Comparison of ENCODE assay signal across 15 cellular contexts in the genomic region with DNA sequence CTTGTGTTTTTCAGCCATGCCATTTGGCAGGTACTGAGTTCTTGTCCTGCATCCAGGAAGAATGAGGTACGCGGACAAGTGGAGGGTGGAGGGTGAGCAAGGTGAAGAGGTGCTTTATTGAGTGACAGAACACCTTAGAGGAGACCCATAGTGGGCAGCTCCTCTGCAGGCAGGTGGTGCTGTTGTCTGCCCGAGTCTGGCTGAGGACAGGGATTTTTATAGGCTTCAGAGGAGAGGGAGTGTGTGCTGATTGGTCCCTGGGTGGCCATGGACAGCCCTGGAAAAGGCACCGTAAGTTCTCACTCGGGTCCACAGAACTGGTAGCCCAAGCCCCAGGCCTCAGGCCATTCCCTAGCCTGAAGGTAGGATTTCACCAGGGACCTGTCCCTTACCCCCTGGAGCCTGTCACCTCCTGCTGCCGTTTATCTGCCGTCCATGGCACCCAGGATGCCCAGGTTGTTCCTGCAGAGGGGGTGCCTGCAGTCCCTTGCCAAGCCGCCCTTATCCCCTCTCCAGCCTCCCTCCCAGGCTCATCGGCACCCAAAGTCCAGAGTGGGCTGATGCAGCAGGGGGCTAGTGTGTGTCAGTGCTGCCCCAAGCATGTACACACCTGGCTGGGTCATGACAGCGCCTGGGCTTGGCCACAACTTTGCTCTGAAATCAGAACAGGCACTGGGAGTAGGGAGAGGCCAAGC.
DNase-seq lines count a peak whose midpoint lies in the region; ATAC-seq and TF ChIP-seq lines count a peak whose summit lies in the region.
"Had no signal": no experiment of that assay in that cellular context is flagged by ENCODE, and none has a peak within 500 bp of the region (broad histone marks: within the 10 kb centered on the region; RNA-seq: fewer than 3 reads in every experiment).

No MANE protein-coding gene starts in this region.

- CTCF ChIA-PET in activated CD4-positive, alpha-beta memory T cell treated with anti-CD3 and anti-CD28 coated beads for 36 hours (lab: Charles Lee) = no interaction called here
- CTCF ChIA-PET in activated CD4-positive, alpha-beta memory T cell treated with anti-CD3 and anti-CD28 coated beads, Interleukin-2, amount 10 ng/mL, durations not matched to agents 7 days and 5 days (lab: Charles Lee) = no interaction called here

- peak; percentile 5 for DNase-seq in activated CD4-positive, alpha-beta memory T cell treated with anti-CD3 and anti-CD28 coated beads for 36 hours
- DNase-seq in activated CD4-positive, alpha-beta memory T cell treated with anti-CD3 and anti-CD28 coated beads, Interleukin-2, amount 10 ng/mL, durations not matched to agents 7 days and 5 days = no peak
- DNase-seq in RWPE2 (ENCODE audit: low spot score) (peak; percentile 15), iPS-NIHi7 (ENCODE audit: extremely low spot score) (peak; percentile 24), upper lobe of right lung (peak; percentile 44), medulla oblongata (ENCODE audit: extremely low spot score) (no peak)
- DNase-seq: activated CD4-positive, alpha-beta T cell treated with anti-CD3 and anti-CD28 coated beads, Interleukin-2, amount 50 U/mL, for 4 hours; activated T-cell treated with anti-CD3 and anti-CD28 coated beads, Interleukin-2, amount 50 U/mL, for 72 hours; cerebellar nuclear complex; NCI-H2227 treated with DMSO at 0.1 percent for 48 hours had no signal

- no peak for TF ChIP-seq CTCF in RWPE2 (IDR thresholded peaks at IDR 0.05; ENCODE audit: poor library complexity, severe bottlenecking)
- TF ChIP-seq CTCF in upper lobe of right lung (IDR thresholded peaks at IDR 0.05) = no peak

- no peaks in the 10 kb centered on the region for H3K4me1 Mint-ChIP-seq in activated CD4-positive, alpha-beta memory T cell treated with anti-CD3 and anti-CD28 coated beads for 36 hours (ENCODE audit: low read depth)
- no peaks in the 10 kb centered on the region for H3K4me1 Mint-ChIP-seq in activated CD4-positive, alpha-beta memory T cell treated with anti-CD3 and anti-CD28 coated beads, Interleukin-2, amount 10 ng/mL, durations not matched to agents 7 days and 5 days

- TF ChIP-seq POLR2A in GM18505 (IDR thresholded peaks at IDR 0.05; ENCODE audit: borderline replicate concordance, extremely low read depth, insufficient read depth, insufficient read length) = no peak

- H3K4me1 ChIP-seq in RWPE2 (ENCODE audit: insufficient read depth, poor library complexity, severe bottlenecking) = no peaks in the 10 kb centered on the region
- no peaks in the 10 kb centered on the region for H3K4me1 ChIP-seq in upper lobe of right lung
- H3K4me1 ChIP-seq: gastroesophageal sphincter, SJSA1 had no signal

- H3K27ac Mint-ChIP-seq in activated CD4-positive, alpha-beta memory T cell treated with anti-CD3 and anti-CD28 coated beads for 36 hours = no peak overlapping the region
- no peak overlapping the region for H3K27ac Mint-ChIP-seq in activated CD4-positive, alpha-beta memory T cell treated with anti-CD3 and anti-CD28 coated beads, Interleukin-2, amount 10 ng/mL, durations not matched to agents 7 days and 5 days
- H3K27ac Mint-ChIP-seq: activated T-cell treated with anti-CD3 and anti-CD28 coated beads, Interleukin-2, amount 50 U/mL, for 72 hours; progenitor cell of endocrine pancreas had no signal

- H3K36me3 ChIP-seq in RWPE2 (ENCODE audit: low read depth) (no peaks in the 10 kb centered on the region), upper lobe of right lung (no peaks in the 10 kb centered on the region)
- H3K36me3 ChIP-seq: gastroesophageal sphincter, SJSA1 had no signal

- H3K27ac ChIP-seq in RWPE2 (ENCODE audit: poor library complexity, severe bottlenecking) (no peak overlapping the region), upper lobe of right lung (no peak overlapping the region)
- H3K27ac ChIP-seq: gastroesophageal sphincter, SJSA1 had no signal

- POLR2A ChIA-PET in activated CD4-positive, alpha-beta memory T cell treated with anti-CD3 and anti-CD28 coated beads for 36 hours (lab: Charles Lee) = no interaction called here
- POLR2A ChIA-PET in activated CD4-positive, alpha-beta memory T cell treated with anti-CD3 and anti-CD28 coated beads, Interleukin-2, amount 10 ng/mL, durations not matched to agents 7 days and 5 days (lab: Charles Lee) = no interaction called here

- ATAC-seq in RWPE2 (ENCODE audit: low read depth) = no peak; the same call in 2 of the 3 replicates
- ATAC-seq in upper lobe of right lung = peak; percentile 48
- ATAC-seq in HG03565 (IDR thresholded peaks at IDR 0.05; ENCODE audit: unreplicated experiment) = no peak
- ATAC-seq in GM18505 (IDR thresholded peaks at IDR 0.05; ENCODE audit: unreplicated experiment) = no peak
- ATAC-seq: activated T-cell treated with anti-CD3 and anti-CD28 coated beads, Interleukin-2, amount 50 U/mL, for 72 hours; gastroesophageal sphincter had no signal

- H3K27me3 ChIP-seq in RWPE2 (ENCODE audit: insufficient read depth, poor library complexity, severe bottlenecking) (peaks cover 9% of the 10 kb centered on the region), upper lobe of right lung (no peaks in the 10 kb centered on the region)
- H3K27me3 ChIP-seq: gastroesophageal sphincter, SJSA1 had no signal

- H3K27me3 Mint-ChIP-seq in activated CD4-positive, alpha-beta memory T cell treated with anti-CD3 and anti-CD28 coated beads for 36 hours = no peaks in the 10 kb centered on the region
- no peaks in the 10 kb centered on the region for H3K27me3 Mint-ChIP-seq in activated CD4-positive, alpha-beta memory T cell treated with anti-CD3 and anti-CD28 coated beads, Interleukin-2, amount 10 ng/mL, durations not matched to agents 7 days and 5 days
- H3K27me3 Mint-ChIP-seq: progenitor cell of endocrine pancreas had no signal

- no peaks in the 10 kb centered on the region for H3K36me3 Mint-ChIP-seq in activated CD4-positive, alpha-beta memory T cell treated with anti-CD3 and anti-CD28 coated beads for 36 hours
- H3K36me3 Mint-ChIP-seq in activated CD4-positive, alpha-beta memory T cell treated with anti-CD3 and anti-CD28 coated beads, Interleukin-2, amount 10 ng/mL, durations not matched to agents 7 days and 5 days (ENCODE audit: low read depth) = no peaks in the 10 kb centered on the region

- H3K4me3 ChIP-seq in RWPE2 (ENCODE audit: severe bottlenecking) (no peak overlapping the region), upper lobe of right lung (no peak overlapping the region)
- H3K4me3 ChIP-seq: gastroesophageal sphincter, SJSA1 had no signal

- no peak overlapping the region for H3K4me3 Mint-ChIP-seq in activated CD4-positive, alpha-beta memory T cell treated with anti-CD3 and anti-CD28 coated beads for 36 hours
- no peak overlapping the region for H3K4me3 Mint-ChIP-seq in activated CD4-positive, alpha-beta memory T cell treated with anti-CD3 and anti-CD28 coated beads, Interleukin-2, amount 10 ng/mL, durations not matched to agents 7 days and 5 days
- H3K4me3 Mint-ChIP-seq: activated T-cell treated with anti-CD3 and anti-CD28 coated beads, Interleukin-2, amount 50 U/mL, for 72 hours had no signal

- H3K9me3 Mint-ChIP-seq in activated CD4-positive, alpha-beta memory T cell treated with anti-CD3 and anti-CD28 coated beads for 36 hours = peaks cover 30% of the 10 kb centered on the region
- H3K9me3 Mint-ChIP-seq in activated CD4-positive, alpha-beta memory T cell treated with anti-CD3 and anti-CD28 coated beads, Interleukin-2, amount 10 ng/mL, durations not matched to agents 7 days and 5 days = peaks cover 10% of the 10 kb centered on the region

- intact Hi-C loops in activated CD4-positive, alpha-beta memory T cell treated with anti-CD3 and anti-CD28 coated beads for 36 hours (cut with micrococcal nuclease) = no loop called here
- intact Hi-C loops in upper lobe of right lung (cut with DNase I) = no loop called here

- no peaks in the 10 kb centered on the region for H3K9me3 ChIP-seq in RWPE2 (ENCODE audit: severe bottlenecking)
- H3K9me3 ChIP-seq in upper lobe of right lung = no peaks in the 10 kb centered on the region
- H3K9me3 ChIP-seq: gastroesophageal sphincter, SJSA1 had no signal

Comparison
In these comparisons a context has a peak if more than half of its experiments do, and no peak if none do; other contexts are left out.
1. DNase-seq: peak in activated CD4-positive, alpha-beta memory T cell treated with anti-CD3 and anti-CD28 coated beads for 36 hours (single experiment), RWPE2 (single experiment), iPS-NIHi7 (single experiment) and upper lobe of right lung (single experiment); none in activated CD4-positive, alpha-beta memory T cell treated with anti-CD3 and anti-CD28 coated beads, Interleukin-2, amount 10 ng/mL, durations not matched to agents 7 days and 5 days (single experiment) and medulla oblongata (single experiment).